1 cellular context compared by ENCODE assay signal in genomic region chr22:50129121-50129734, GRCh38.
A peak's percentile ranks its signal among the peaks of the same experiment; 100 is the strongest.
TF ChIP-seq lines count a peak whose summit lies in the region.

No MANE protein-coding gene starts in this region.

TF ChIP-seq in HEK293, 187 proteins besides CTCF, POLR2A, EP300 and RAD21:
- peak; percentile 37; the same call in 1 of the 2 replicates for TF ChIP-seq ZNF211 (tag by site-specific recombination; IDR thresholded peaks at IDR 0.05; ENCODE audit: low read depth)
- TF ChIP-seq ZNF747 (tag by site-specific recombination; IDR thresholded peaks at IDR 0.05), result no peak
- peak; percentile 41; the same call in 1 of the 2 replicates for TF ChIP-seq ZBTB17 (tag by site-specific recombination; IDR thresholded peaks at IDR 0.05)
- TF ChIP-seq GLIS2 (tag by site-specific recombination; IDR thresholded peaks at IDR 0.05), result no peak
- no peak for TF ChIP-seq ZEB2 (tag by site-specific recombination; IDR thresholded peaks at IDR 0.05)
- no peak for TF ChIP-seq ZNF701 (tag by site-specific recombination; IDR thresholded peaks at IDR 0.05)
- TF ChIP-seq ZNF114 (tag by site-specific recombination; IDR thresholded peaks at IDR 0.05), result no peak
- TF ChIP-seq ZNF514 (tag by site-specific recombination; IDR thresholded peaks at IDR 0.05), result no peak
- TF ChIP-seq ZNF292 (tag by site-specific recombination; IDR thresholded peaks at IDR 0.05; ENCODE audit: borderline replicate concordance, low read depth), result no peak
